In the genomic region with DNA sequence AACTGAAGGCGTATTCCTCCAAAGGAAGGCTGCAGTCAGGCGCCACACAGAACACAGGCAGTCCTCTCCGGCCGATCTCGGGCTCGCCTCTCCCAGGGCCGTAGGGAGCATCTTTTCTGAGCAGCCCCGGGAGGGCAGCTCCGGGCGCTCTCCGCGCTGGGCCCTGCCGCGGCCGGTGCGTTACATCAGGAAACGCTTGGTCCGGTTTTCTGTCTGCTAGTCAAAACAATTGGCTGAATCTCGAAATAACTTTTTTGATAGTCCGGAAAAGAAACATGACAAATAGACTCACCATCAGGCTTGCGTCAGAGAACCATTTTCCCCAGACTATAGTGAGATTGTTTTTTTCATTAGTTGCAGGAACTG, we compare ENCODE assay signal across 8 cellular contexts.
DNase-seq lines count a peak whose midpoint lies in the region; ATAC-seq, FAIRE-seq and TF ChIP-seq lines count a peak whose summit lies in the region.

No MANE protein-coding gene starts in this region.

- no peaks in the 10 kb centered on the region for H3K36me3 ChIP-seq in CD8-positive, alpha-beta memory T cell (ENCODE audit: insufficient read depth, low read length)
- no peaks in the 10 kb centered on the region for H3K36me3 ChIP-seq in gastrocnemius medialis

- peak overlapping the region; percentile 23 for H3K4me3 ChIP-seq in CD8-positive, alpha-beta memory T cell (ENCODE audit: low read length)
- peak overlapping the region; percentile 57 to 72 (median 65) for H3K4me3 ChIP-seq in gastrocnemius medialis

- peaks cover 62% of the 10 kb centered on the region for H3K27me3 ChIP-seq in CD8-positive, alpha-beta memory T cell (ENCODE audit: insufficient read depth, low read length, poor library complexity, severe bottlenecking)
- H3K27me3 ChIP-seq in gastrocnemius medialis: no peaks in the 10 kb centered on the region

- H3K9me3 Mint-ChIP-seq in CD8-positive, alpha-beta memory T cell: peaks cover 0 to 4% (median 3%) of the 10 kb centered on the region in 5 donors

- peak in 3 of 5 donors; percentile 33 to 50 (median 41) for DNase-seq in CD8-positive, alpha-beta memory T cell
- peak; percentile 23 for DNase-seq in activated effector memory CD4-positive, alpha-beta T cell treated with Interleukin-2 at 50 U/mL for 16 hours
- DNase-seq in left cardiac atrium (peak; percentile 45), gastrocnemius medialis (no peak), GM12891 (ENCODE audit: insufficient read length, low spot score) (no peak), SIG-M5 treated with dmso at 0.1 percent for 504 hours (lab: John Stamatoyannopoulos, UW; ENCODE audit: unreplicated experiment) (no peak)
- DNase-seq in stimulated activated CD4-positive, alpha-beta T cell treated with anti-CD3 and anti-CD28 coated beads, Interleukin-4, amount 100 ng/mL, for 4 hours: no peak

- no peak for FAIRE-seq in GM12891 (lab: Jason Lieb, UNC)

- CTCF ChIA-PET in CD8-positive, alpha-beta memory T cell (lab: Charles Lee): interaction anchor here (0.7 to 9.2 kb wide), 3 partner anchors 48 to 133 kb away, joined by 3 to 133 read pairs (median 5); partner anchors contain the start of gene TRIM13

- intact Hi-C loops in left cardiac atrium (cut with DNase I) (loop anchor here in 1 of 2 donors (2.0 kb wide), 1 partner anchor 402 kb away; no protein-coding TSS in a partner anchor), gastrocnemius medialis (cut with DNase I; ENCODE audit: low total_unique reads) (no loop called here)

- no peak for TF ChIP-seq CTCF in gastrocnemius medialis (IDR thresholded peaks at IDR 0.05 in 4 of 5, conservative IDR thresholded peaks at IDR 0.05 in 1 of 5)

- peak overlapping the region in 7 of 8 donors; percentile 50 to 97 (median 80) for H3K27ac Mint-ChIP-seq in CD8-positive, alpha-beta memory T cell

- H3K4me1 Mint-ChIP-seq in CD8-positive, alpha-beta memory T cell: peaks cover 52 to 63% (median 60%) of the 10 kb centered on the region in 3 donors

- in situ Hi-C loops in gastrocnemius medialis (cut with MboI; ENCODE audit: low sequenced_read_pairs in 4 of 4): no loop called here

- peaks cover 61 to 72% of the 10 kb centered on the region in 2 donors for H3K27me3 Mint-ChIP-seq in CD8-positive, alpha-beta memory T cell

- ATAC-seq in HG03095 (IDR thresholded peaks at IDR 0.05; ENCODE audit: unreplicated experiment) (peak; percentile 2), left cardiac atrium (peak; percentile 23 to 25), gastrocnemius medialis (peak; percentile 16 to 21)

- peaks cover 0 to 3% (median 2%) of the 10 kb centered on the region in 3 donors for H3K36me3 Mint-ChIP-seq in CD8-positive, alpha-beta memory T cell

- H3K4me1 ChIP-seq in CD8-positive, alpha-beta memory T cell (ENCODE audit: insufficient read depth, low read length): peaks cover 65% of the 10 kb centered on the region
- peaks cover 11 to 20% of the 10 kb centered on the region in 2 donors for H3K4me1 ChIP-seq in gastrocnemius medialis

- peak overlapping the region; percentile 76 to 91 (median 84) for H3K4me3 Mint-ChIP-seq in CD8-positive, alpha-beta memory T cell

- POLR2A ChIA-PET in CD8-positive, alpha-beta memory T cell (lab: Charles Lee): interaction anchor here (1.1 to 3.5 kb wide), 2 partner anchors 48 to 134 kb away, joined by 3 to 15 read pairs; partner anchors contain the start of gene TRIM13

- H3K27ac ChIP-seq in CD8-positive, alpha-beta memory T cell (ENCODE audit: low read depth, low read length): no peak overlapping the region
- H3K27ac ChIP-seq in gastrocnemius medialis: peak overlapping the region; percentile 70 to 78 (median 78)

- TF ChIP-seq POLR2A in gastrocnemius medialis (IDR thresholded peaks at IDR 0.05): peak; percentile 10 to 35
- no peak for TF ChIP-seq POLR2A in GM12891 (IDR thresholded peaks at IDR 0.05; ENCODE audit: low read depth, low read length)

- no peaks in the 10 kb centered on the region for H3K9me3 ChIP-seq in CD8-positive, alpha-beta memory T cell (ENCODE audit: low read length)
- H3K9me3 ChIP-seq in gastrocnemius medialis: no peaks in the 10 kb centered on the region

TF ChIP-seq in GM12891, 5 proteins besides CTCF, POLR2A, EP300 and RAD21:
- TF ChIP-seq SPI1 (IDR thresholded peaks at IDR 0.05; ENCODE audit: low read depth, low read length) (no peak), TAF1 (IDR thresholded peaks at IDR 0.05; ENCODE audit: low read depth, low read length) (no peak), POU2F2 (IDR thresholded peaks at IDR 0.05; ENCODE audit: low read depth, low read length) (no peak), PAX5 (IDR thresholded peaks at IDR 0.05; ENCODE audit: insufficient read depth, low read length, severe bottlenecking) (no peak), POLR2AphosphoS5 (IDR thresholded peaks at IDR 0.05; ENCODE audit: low read depth, low read length) (no peak)
TF ChIP-seq in GM12891: peak in this region for 0.

Comparison
In these comparisons a context has a peak if more than half of its experiments do, and no peak if none do; other contexts are left out.
1. DNase-seq: peak in CD8-positive, alpha-beta memory T cell (3 of 5), activated effector memory CD4-positive, alpha-beta T cell treated with Interleukin-2 at 50 U/mL for 16 hours (single experiment) and left cardiac atrium (single experiment); none in gastrocnemius medialis (0 of 2), stimulated activated CD4-positive, alpha-beta T cell treated with anti-CD3 and anti-CD28 coated beads, Interleukin-4, amount 100 ng/mL, for 4 hours (0 of 2), GM12891 (single experiment) and SIG-M5 treated with dmso at 0.1 percent for 504 hours (single experiment).
2. Peak in every context shown above with its lines, with median percentiles within 50 percentile points of each other: ATAC-seq.